9 cellular contexts compared by ENCODE assay signal in the genomic region with DNA sequence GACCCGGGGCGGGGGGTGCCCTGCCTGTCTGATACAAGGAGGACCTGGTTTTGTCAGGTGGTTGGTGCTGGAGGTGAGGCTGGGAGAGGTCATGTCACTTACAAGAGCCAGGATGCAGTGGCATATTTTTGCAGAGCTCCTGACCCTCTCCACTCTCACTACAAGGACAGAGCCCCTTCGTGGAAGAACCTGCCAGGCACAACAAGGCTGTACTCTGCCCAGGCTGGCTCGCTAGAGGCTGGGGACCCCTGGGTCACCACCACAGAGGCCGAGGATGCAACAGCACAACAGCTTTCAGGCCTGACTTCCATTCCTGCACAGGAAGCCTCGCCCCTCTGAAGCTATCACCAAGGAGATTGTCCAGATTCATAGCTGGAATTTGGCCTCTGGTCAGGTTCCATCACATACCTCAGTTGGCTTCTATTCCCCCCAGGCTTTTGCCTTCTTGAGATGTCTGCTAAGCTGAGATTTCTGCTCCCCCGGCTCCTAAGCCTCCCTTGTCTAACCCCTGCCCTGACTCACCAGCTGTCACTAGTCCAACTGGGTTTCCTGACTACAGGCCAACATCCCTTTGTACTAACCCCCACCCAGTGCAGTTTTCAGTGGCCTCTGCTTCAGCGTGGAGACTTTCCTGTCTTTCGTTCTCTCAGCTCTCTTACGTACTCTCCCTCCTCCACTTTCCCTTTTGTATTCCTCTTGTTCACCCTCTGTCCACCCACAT.
DNase-seq lines count a peak whose midpoint lies in the region; ATAC-seq and TF ChIP-seq lines count a peak whose summit lies in the region.
"Had no signal": no experiment of that assay in that cellular context is flagged by ENCODE, and none has a peak within 500 bp of the region (broad histone marks: within the 10 kb centered on the region; RNA-seq: fewer than 3 reads in every experiment).

No MANE protein-coding gene starts in this region.

- TF ChIP-seq CTCF in mesothelial cell of epicardium (IDR thresholded peaks at IDR 0.05; ENCODE audit: unreplicated experiment) (no peak), upper lobe of right lung (IDR thresholded peaks at IDR 0.05) (no peak)

- H3K4me3 ChIP-seq in esophagus (ENCODE audit: low read depth in 1 of 2, low read length in 2 of 2) (no peak overlapping the region), upper lobe of right lung (no peak overlapping the region)

- H3K36me3 Mint-ChIP-seq in mesothelial cell of epicardium: no peaks in the 10 kb centered on the region
- no peaks in the 10 kb centered on the region for H3K36me3 Mint-ChIP-seq in activated naive CD4-positive, alpha-beta T cell treated with anti-CD3 and anti-CD28 coated beads, Interleukin-2, amount 50 U/mL, for 72 hours

- peak; percentile 34 for DNase-seq in NCI-H82 treated with DMSO at 0.1 percent for 48 hours (lab: John Stamatoyannopoulos, UW; ENCODE audit: unreplicated experiment)
- no peak for DNase-seq in mesothelial cell of epicardium (ENCODE audit: low spot score in 2 of 2, unreplicated experiment in 2 of 2)
- DNase-seq in upper lobe of right lung: no peak
- no peak for DNase-seq in central memory CD4-positive, alpha-beta T cell
- no peak for DNase-seq in activated naive CD4-positive, alpha-beta T cell treated with anti-CD3 and anti-CD28 coated beads, Interleukin-2, amount 50 U/mL, for 72 hours (ENCODE audit: low spot score in 2 of 2)
- DNase-seq: activated T-cell treated with anti-CD3 and anti-CD28 coated beads for 4 hours; naive thymus-derived CD8-positive, alpha-beta T cell had no signal

- ATAC-seq in upper lobe of right lung (peak; percentile 60), HG02840 (IDR thresholded peaks at IDR 0.05; ENCODE audit: low FRiP score, unreplicated experiment) (no peak)
- no peak for ATAC-seq in activated naive CD4-positive, alpha-beta T cell treated with anti-CD3 and anti-CD28 coated beads, Interleukin-2, amount 50 U/mL, for 72 hours
- ATAC-seq: naive thymus-derived CD8-positive, alpha-beta T cell had no signal

- H3K36me3 ChIP-seq in esophagus (ENCODE audit: control insufficient read depth in 2 of 2, insufficient read depth in 2 of 2, low read length in 1 of 2) (peaks cover 0 to 5% of the 10 kb centered on the region in 2 donors), upper lobe of right lung (peaks cover 7% of the 10 kb centered on the region)

- no peaks in the 10 kb centered on the region for H3K27me3 Mint-ChIP-seq in mesothelial cell of epicardium (ENCODE audit: low read depth)
- H3K27me3 Mint-ChIP-seq: naive thymus-derived CD8-positive, alpha-beta T cell had no signal

- peaks cover 44% of the 10 kb centered on the region for H3K4me1 Mint-ChIP-seq in mesothelial cell of epicardium

- no peak overlapping the region for H3K4me3 Mint-ChIP-seq in mesothelial cell of epicardium
- H3K4me3 Mint-ChIP-seq: naive thymus-derived CD8-positive, alpha-beta T cell had no signal

- H3K27ac Mint-ChIP-seq in mesothelial cell of epicardium: peak overlapping the region; percentile 83
- no peak overlapping the region for H3K27ac Mint-ChIP-seq in activated naive CD4-positive, alpha-beta T cell treated with anti-CD3 and anti-CD28 coated beads, Interleukin-2, amount 50 U/mL, for 72 hours
- H3K27ac Mint-ChIP-seq: naive thymus-derived CD8-positive, alpha-beta T cell had no signal

- H3K9me3 Mint-ChIP-seq in mesothelial cell of epicardium: no peaks in the 10 kb centered on the region
- H3K9me3 Mint-ChIP-seq in activated naive CD4-positive, alpha-beta T cell treated with anti-CD3 and anti-CD28 coated beads, Interleukin-2, amount 50 U/mL, for 72 hours: no peaks in the 10 kb centered on the region
- H3K9me3 Mint-ChIP-seq: naive thymus-derived CD8-positive, alpha-beta T cell had no signal

- H3K27ac ChIP-seq in esophagus (ENCODE audit: low read depth in 2 of 2, low read length in 1 of 2) (peak overlapping the region; percentile 55 to 76), upper lobe of right lung (peak overlapping the region; percentile 47)

- H3K4me1 ChIP-seq in esophagus (ENCODE audit: control insufficient read depth in 2 of 2, insufficient read depth in 2 of 2, low read length in 1 of 2): peaks cover 8 to 25% of the 10 kb centered on the region in 2 donors
- H3K4me1 ChIP-seq in upper lobe of right lung: peaks cover 23% of the 10 kb centered on the region

- WGBS in esophagus, 2 donors: 34 to 54% methylated on average over 10 of the region's 10 CpGs

- intact Hi-C loops in upper lobe of right lung (cut with DNase I): no loop called here

- H3K27me3 ChIP-seq in esophagus (ENCODE audit: control insufficient read depth in 1 of 2, insufficient read depth in 2 of 2, low read length in 2 of 2) (no peaks in the 10 kb centered on the region), upper lobe of right lung (no peaks in the 10 kb centered on the region)

- H3K9me3 ChIP-seq in esophagus (ENCODE audit: control insufficient read depth in 2 of 2, insufficient read depth in 1 of 2, low read depth in 1 of 2, low read length in 1 of 2) (no peaks in the 10 kb centered on the region), upper lobe of right lung (no peaks in the 10 kb centered on the region)
